Comparison of ENCODE assay signal across 1 cellular context in genomic region chr20:46673394-46674252, GRCh38.
TF ChIP-seq lines count a peak whose summit lies in the region.

No MANE protein-coding gene starts in this region.

TF ChIP-seq in SK-N-SH, 30 proteins besides CTCF, POLR2A, EP300 and RAD21:
- TF ChIP-seq RCOR1 (IDR thresholded peaks at IDR 0.05; ENCODE audit: low read length) (no peak), YY1 (IDR thresholded peaks at IDR 0.05; ENCODE audit: low read depth) (no peak), MAX (IDR thresholded peaks at IDR 0.05; ENCODE audit: low read depth) (no peak), USF2 (IDR thresholded peaks at IDR 0.05; ENCODE audit: borderline replicate concordance, low read depth, low read length) (no peak), RXRA (IDR thresholded peaks at IDR 0.05; ENCODE audit: borderline replicate concordance, low read depth) (no peak), NFIC (IDR thresholded peaks at IDR 0.05; ENCODE audit: borderline replicate concordance) (no peak), GABPA (IDR thresholded peaks at IDR 0.05; ENCODE audit: low read depth) (no peak), FOXM1 (IDR thresholded peaks at IDR 0.05; ENCODE audit: low read depth) (no peak), FOXJ3 (CRISPR knock-in tag; IDR thresholded peaks at IDR 0.05) (no peak), ELF1 (IDR thresholded peaks at IDR 0.05) (no peak), JUND (IDR thresholded peaks at IDR 0.05) (no peak), EZH2phosphoT487 (IDR thresholded peaks at IDR 0.05; ENCODE audit: borderline replicate concordance, low read depth) (no peak), NRF1 (IDR thresholded peaks at IDR 0.05; ENCODE audit: low read depth, low read length) (no peak), PBX3 (IDR thresholded peaks at IDR 0.05) (no peak), POLR2AphosphoS5 (IDR thresholded peaks at IDR 0.05; ENCODE audit: low read depth, low read length) (no peak), GATA2 (CRISPR knock-in tag; IDR thresholded peaks at IDR 0.05) (no peak), SMC3 (IDR thresholded peaks at IDR 0.05; ENCODE audit: low read depth, low read length) (no peak), TAF1 (IDR thresholded peaks at IDR 0.05; ENCODE audit: borderline replicate concordance, low read depth, low read length) (no peak)
- TF ChIP-seq, protein P1, sequence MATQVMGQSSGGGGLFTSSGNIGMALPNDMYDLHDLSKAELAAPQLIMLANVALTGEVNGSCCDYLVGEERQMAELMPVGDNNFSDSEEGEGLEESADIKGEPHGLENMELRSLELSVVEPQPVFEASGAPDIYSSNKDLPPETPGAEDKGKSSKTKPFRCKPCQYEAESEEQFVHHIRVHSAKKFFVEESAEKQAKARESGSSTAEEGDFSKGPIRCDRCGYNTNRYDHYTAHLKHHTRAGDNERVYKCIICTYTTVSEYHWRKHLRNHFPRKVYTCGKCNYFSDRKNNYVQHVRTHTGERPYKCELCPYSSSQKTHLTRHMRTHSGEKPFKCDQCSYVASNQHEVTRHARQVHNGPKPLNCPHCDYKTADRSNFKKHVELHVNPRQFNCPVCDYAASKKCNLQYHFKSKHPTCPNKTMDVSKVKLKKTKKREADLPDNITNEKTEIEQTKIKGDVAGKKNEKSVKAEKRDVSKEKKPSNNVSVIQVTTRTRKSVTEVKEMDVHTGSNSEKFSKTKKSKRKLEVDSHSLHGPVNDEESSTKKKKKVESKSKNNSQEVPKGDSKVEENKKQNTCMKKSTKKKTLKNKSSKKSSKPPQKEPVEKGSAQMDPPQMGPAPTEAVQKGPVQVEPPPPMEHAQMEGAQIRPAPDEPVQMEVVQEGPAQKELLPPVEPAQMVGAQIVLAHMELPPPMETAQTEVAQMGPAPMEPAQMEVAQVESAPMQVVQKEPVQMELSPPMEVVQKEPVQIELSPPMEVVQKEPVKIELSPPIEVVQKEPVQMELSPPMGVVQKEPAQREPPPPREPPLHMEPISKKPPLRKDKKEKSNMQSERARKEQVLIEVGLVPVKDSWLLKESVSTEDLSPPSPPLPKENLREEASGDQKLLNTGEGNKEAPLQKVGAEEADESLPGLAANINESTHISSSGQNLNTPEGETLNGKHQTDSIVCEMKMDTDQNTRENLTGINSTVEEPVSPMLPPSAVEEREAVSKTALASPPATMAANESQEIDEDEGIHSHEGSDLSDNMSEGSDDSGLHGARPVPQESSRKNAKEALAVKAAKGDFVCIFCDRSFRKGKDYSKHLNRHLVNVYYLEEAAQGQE (IDR thresholded peaks at IDR 0.05; ENCODE audit: low read depth, low read length), result no peak
- TF ChIP-seq, protein P2, sequence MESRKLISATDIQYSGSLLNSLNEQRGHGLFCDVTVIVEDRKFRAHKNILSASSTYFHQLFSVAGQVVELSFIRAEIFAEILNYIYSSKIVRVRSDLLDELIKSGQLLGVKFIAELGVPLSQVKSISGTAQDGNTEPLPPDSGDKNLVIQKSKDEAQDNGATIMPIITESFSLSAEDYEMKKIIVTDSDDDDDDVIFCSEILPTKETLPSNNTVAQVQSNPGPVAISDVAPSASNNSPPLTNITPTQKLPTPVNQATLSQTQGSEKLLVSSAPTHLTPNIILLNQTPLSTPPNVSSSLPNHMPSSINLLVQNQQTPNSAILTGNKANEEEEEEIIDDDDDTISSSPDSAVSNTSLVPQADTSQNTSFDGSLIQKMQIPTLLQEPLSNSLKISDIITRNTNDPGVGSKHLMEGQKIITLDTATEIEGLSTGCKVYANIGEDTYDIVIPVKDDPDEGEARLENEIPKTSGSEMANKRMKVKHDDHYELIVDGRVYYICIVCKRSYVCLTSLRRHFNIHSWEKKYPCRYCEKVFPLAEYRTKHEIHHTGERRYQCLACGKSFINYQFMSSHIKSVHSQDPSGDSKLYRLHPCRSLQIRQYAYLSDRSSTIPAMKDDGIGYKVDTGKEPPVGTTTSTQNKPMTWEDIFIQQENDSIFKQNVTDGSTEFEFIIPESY (IDR thresholded peaks at IDR 0.05; ENCODE audit: borderline replicate concordance, low read depth), result no peak
